2 cellular contexts compared by ENCODE assay signal in genomic region chr3:71689305-71689704, GRCh38.
TF ChIP-seq lines count a peak whose summit lies in the region.

No MANE protein-coding gene starts in this region.

TF ChIP-seq in IMR-90, 13 proteins besides CTCF, POLR2A, EP300 and RAD21 (continued from another document):
- no peak for TF ChIP-seq NFE2L2 (IDR thresholded peaks at IDR 0.05; ENCODE audit: low read depth, low read length)
- TF ChIP-seq FOS (IDR thresholded peaks at IDR 0.05; ENCODE audit: low read depth, low read length), result no peak
- no peak for TF ChIP-seq RCOR1 (IDR thresholded peaks at IDR 0.05; ENCODE audit: insufficient replicate concordance, low read length)
- TF ChIP-seq USF2 (IDR thresholded peaks at IDR 0.05; ENCODE audit: low read depth, low read length), result no peak
- TF ChIP-seq CEBPB (IDR thresholded peaks at IDR 0.05; ENCODE audit: low read depth, low read length), result no peak
- no peak for TF ChIP-seq MAZ (IDR thresholded peaks at IDR 0.05; ENCODE audit: borderline replicate concordance, low read depth, low read length)
- no peak for TF ChIP-seq RFX5 (IDR thresholded peaks at IDR 0.05; ENCODE audit: low read depth, low read length)
- no peak for TF ChIP-seq SMC3 (IDR thresholded peaks at IDR 0.05; ENCODE audit: low read depth, low read length)
- TF ChIP-seq BHLHE40 (IDR thresholded peaks at IDR 0.05; ENCODE audit: low read depth, low read length), result no peak
- no peak for TF ChIP-seq MXI1 (IDR thresholded peaks at IDR 0.05; ENCODE audit: borderline replicate concordance, low read depth, low read length)
TF ChIP-seq in IMR-90: peak in this region for 0.

TF ChIP-seq in WTC11, 78 proteins besides CTCF, POLR2A, EP300 and RAD21 (continued from another document):
- TF ChIP-seq ZNF396 (CRISPR knock-in tag; IDR thresholded peaks at IDR 0.05; ENCODE audit: borderline replicate concordance) (no peak), ELF4 (CRISPR knock-in tag; IDR thresholded peaks at IDR 0.05; ENCODE audit: low read depth) (no peak), EMX1 (CRISPR knock-in tag; IDR thresholded peaks at IDR 0.05) (no peak), KAT7 (CRISPR knock-in tag; IDR thresholded peaks at IDR 0.05; ENCODE audit: borderline replicate concordance) (no peak), ATF1 (CRISPR knock-in tag; IDR thresholded peaks at IDR 0.05) (no peak), SMAD3 (CRISPR knock-in tag; IDR thresholded peaks at IDR 0.05; ENCODE audit: borderline replicate concordance) (no peak), GRHL2 (CRISPR knock-in tag; IDR thresholded peaks at IDR 0.05; ENCODE audit: insufficient replicate concordance, severe bottlenecking) (no peak), HMGA2 (CRISPR knock-in tag; IDR thresholded peaks at IDR 0.05) (no peak), TEAD4 (CRISPR knock-in tag; IDR thresholded peaks at IDR 0.05) (no peak), MLX (CRISPR knock-in tag; IDR thresholded peaks at IDR 0.05) (no peak), NR3C1 (CRISPR knock-in tag; conservative IDR thresholded peaks at IDR 0.05; ENCODE audit: low read depth) (no peak)
